8 cellular contexts compared by ENCODE assay signal in the genomic region with DNA sequence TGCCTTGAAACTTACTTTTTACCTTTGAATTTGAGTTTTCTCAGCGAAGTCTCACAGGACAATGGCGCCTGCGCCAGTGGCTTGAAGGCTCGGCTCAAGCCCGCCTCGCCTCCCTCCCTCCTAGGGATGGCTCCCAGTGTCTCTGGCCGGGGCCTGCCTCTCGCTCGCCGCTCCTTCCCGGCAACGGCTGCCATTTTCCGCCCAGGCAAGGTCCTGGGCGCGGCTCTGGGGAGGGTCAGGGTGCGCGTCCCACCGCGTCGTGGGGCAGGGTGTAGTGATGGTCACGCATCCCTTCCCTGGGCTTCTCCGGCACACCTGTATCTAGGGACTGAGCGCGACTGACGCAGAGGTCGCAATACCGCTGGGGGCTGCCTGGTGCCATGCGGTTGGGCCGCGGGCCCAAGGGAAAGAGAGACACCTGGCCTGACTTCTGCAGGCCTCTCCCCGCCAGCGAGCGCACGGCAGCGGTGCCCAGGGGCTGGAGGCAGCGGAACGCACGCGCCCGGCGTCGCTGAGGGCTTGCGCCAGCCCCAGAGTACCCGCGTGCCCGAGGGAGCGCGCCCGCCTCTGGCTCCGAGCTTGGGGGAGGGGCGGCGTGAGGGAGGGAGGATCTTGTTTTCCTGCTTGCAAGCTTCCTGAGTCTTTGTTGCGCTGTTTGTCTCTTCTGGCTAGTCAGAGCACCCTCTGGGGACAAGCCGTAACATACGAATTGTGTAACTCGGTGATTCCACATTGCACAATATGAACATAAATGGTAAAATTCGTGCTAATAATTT. TPM values are rescaled to one million over a fixed set of nuclear protein-coding genes. Genes with fewer than 3 reads are reported as not detected.
DNase-seq lines count a peak whose midpoint lies in the region; ATAC-seq and TF ChIP-seq lines count a peak whose summit lies in the region.

No MANE protein-coding gene starts in this region.

- no peak overlapping the region for H3K27ac ChIP-seq in effector memory CD4-positive, alpha-beta T cell (ENCODE audit: insufficient read depth, low read length, poor library complexity, severe bottlenecking)
- peak overlapping the region; percentile 91 to 99 (median 93) for H3K27ac ChIP-seq in right lobe of liver

- H3K27me3 ChIP-seq in effector memory CD4-positive, alpha-beta T cell (replicated peaks; ENCODE audit: control insufficient read depth, insufficient read depth, low read length, poor library complexity, severe bottlenecking): no peaks in the 10 kb centered on the region
- no peaks in the 10 kb centered on the region for H3K27me3 ChIP-seq in right lobe of liver

- H3K4me1 ChIP-seq in effector memory CD4-positive, alpha-beta T cell (ENCODE audit: control insufficient read depth, insufficient read depth, low read length, poor library complexity, severe bottlenecking): no peaks in the 10 kb centered on the region
- peaks cover 0 to 6% (median 0%) of the 10 kb centered on the region in 4 donors for H3K4me1 ChIP-seq in right lobe of liver

- H3K9me3 ChIP-seq in effector memory CD4-positive, alpha-beta T cell (ENCODE audit: control insufficient read depth, low read length): no peaks in the 10 kb centered on the region
- no peaks in the 10 kb centered on the region for H3K9me3 ChIP-seq in right lobe of liver

- H3K4me3 ChIP-seq in GM12865 (ENCODE audit: low read depth, low read length) (peak overlapping the region; percentile 61), right lobe of liver (peak overlapping the region; percentile 44 to 61 (median 58))
- H3K4me3 ChIP-seq in effector memory CD4-positive, alpha-beta T cell (ENCODE audit: insufficient read depth, low read depth, low read length, poor library complexity, severe bottlenecking): peak overlapping the region; percentile 53

- H3K36me3 ChIP-seq in effector memory CD4-positive, alpha-beta T cell (ENCODE audit: control insufficient read depth, insufficient read depth, low read length): no peaks in the 10 kb centered on the region
- H3K36me3 ChIP-seq in right lobe of liver: no peaks in the 10 kb centered on the region

- intact Hi-C loops in right lobe of liver (cut with DNase I): loop anchor here in 1 of 2 donors (10.0 kb wide), 1 partner anchor 48 kb away; no protein-coding TSS in a partner anchor

- 14% methylated on average over 22 of the region's 57 CpGs for WGBS in right lobe of liver (ENCODE audit: insufficient coverage, low coverage, low lambda C conversion rate, missing lambda C conversion rate)

- DNase-seq in GM12865 (ENCODE audit: low read depth): peak; percentile 78
- peak; percentile 94 for DNase-seq in NCI-H2227 (lab: John Stamatoyannopoulos, UW; ENCODE audit: unreplicated experiment)
- DNase-seq in activated CD8-positive, alpha-beta memory T cell treated with anti-CD3 and anti-CD28 coated beads for 24 hours: peak; percentile 88
- peak in 2 of 3 donors; percentile 25 to 31 for DNase-seq in effector memory CD4-positive, alpha-beta T cell
- DNase-seq in right lobe of liver: peak; percentile 94 to 96 (median 96)
- DNase-seq in stimulated activated CD4-positive, alpha-beta T cell treated with anti-CD3 and anti-CD28 coated beads, Interleukin-2, amount 100 ng/mL, for 4 hours (ENCODE audit: low read depth): peak; percentile 51
- no peak for DNase-seq in NK-92 treated with Interleukin-12 subunit alpha and Interleukin-12 subunit beta, amount 100 ng/mL, for 24 hours (lab: John Stamatoyannopoulos, UW)
- DNase-seq in KBM-7: no peak

- TF ChIP-seq CTCF in GM12865 (IDR thresholded peaks at IDR 0.05; ENCODE audit: insufficient read depth, low read depth, low read length, missing control alignments): no peak
- peak in 1 of 4 donors; percentile 21 for TF ChIP-seq CTCF in right lobe of liver (IDR thresholded peaks at IDR 0.05)

- peak; percentile 76 for TF ChIP-seq POLR2A in right lobe of liver (IDR thresholded peaks at IDR 0.05)

- in situ Hi-C loops in KBM-7 (cut with MboI; ENCODE audit: low pct_unique_long_range_greater_than_20kb, low sequenced_read_pairs): no loop called here

- ATAC-seq in right lobe of liver: peak; percentile 94 to 97 (median 96)

RNA-seq across cellular contexts. Expression of gene FEM1B, which starts 20.7 kb away (rescaled TPM):
- 10 to 100 TPM; 17.7 to 28.3 (median 23.1) TPM for total RNA-seq in right lobe of liver

RNA-seq across cellular contexts. Expression of gene CLN6, which starts 27.3 kb away (rescaled TPM):
- 10 to 100 TPM; 10.7 to 24.3 (median 15.2) TPM for total RNA-seq in right lobe of liver

RNA-seq across cellular contexts. Expression of gene CALML4, which starts 51.7 kb away (rescaled TPM):
- 1 to 10 TPM; 3.3 to 9.8 (median 6.1) TPM for total RNA-seq in right lobe of liver

Comparison
In these comparisons a context has a peak if more than half of its experiments do, and no peak if none do; other contexts are left out.
1. DNase-seq: peak in GM12865 (single experiment), NCI-H2227 (single experiment), activated CD8-positive, alpha-beta memory T cell treated with anti-CD3 and anti-CD28 coated beads for 24 hours (single experiment), effector memory CD4-positive, alpha-beta T cell (2 of 3), right lobe of liver (3 of 3) and stimulated activated CD4-positive, alpha-beta T cell treated with anti-CD3 and anti-CD28 coated beads, Interleukin-2, amount 100 ng/mL, for 4 hours (single experiment); none in NK-92 treated with Interleukin-12 subunit alpha and Interleukin-12 subunit beta, amount 100 ng/mL, for 24 hours (single experiment) and KBM-7 (single experiment).
2. Peak in every context shown above with its lines, with median percentiles within 50 percentile points of each other: H3K4me3 ChIP-seq.